1 cellular context compared by ENCODE assay signal in genomic region chr1:30871276-30871871, GRCh38.
TF ChIP-seq lines count a peak whose summit lies in the region.

No MANE protein-coding gene starts in this region.

TF ChIP-seq in GM23338, 12 proteins besides CTCF, POLR2A, EP300 and RAD21 (continued from another document):
- TF ChIP-seq ZNF462 (CRISPR knock-in tag; IDR thresholded peaks at IDR 0.05) (no peak), NANOG (IDR thresholded peaks at IDR 0.05; ENCODE audit: borderline replicate concordance) (no peak), POLR2AphosphoS5 (IDR thresholded peaks at IDR 0.05; ENCODE audit: low read depth) (no peak), EZH2phosphoT487 (IDR thresholded peaks at IDR 0.05; ENCODE audit: unreplicated experiment) (no peak), ETS1 (IDR thresholded peaks at IDR 0.05) (no peak), STAT1 (IDR thresholded peaks at IDR 0.05; ENCODE audit: unreplicated experiment) (no peak), ZNF331 (CRISPR knock-in tag; IDR thresholded peaks at IDR 0.05; ENCODE audit: low read depth) (no peak), EZH2 (IDR thresholded peaks at IDR 0.05; ENCODE audit: low read depth, unreplicated experiment) (no peak), REST (IDR thresholded peaks at IDR 0.05; ENCODE audit: unreplicated experiment) (no peak)
